21 cellular contexts compared by ENCODE assay signal in genomic region chr11:12429155-12429554, GRCh38.
"Had no signal": no experiment of that assay in that cellular context is flagged by ENCODE, and none has a peak within 500 bp of the region (broad histone marks: within the 10 kb centered on the region; RNA-seq: fewer than 3 reads in every experiment).

No MANE protein-coding gene starts in this region.

- H3K36me3 Mint-ChIP-seq: naive thymus-derived CD8-positive, alpha-beta T cell had no signal

- H3K27me3 ChIP-seq: heart left ventricle, neutrophil, suprapubic skin, thyroid gland, upper lobe of right lung had no signal

- ATAC-seq: heart left ventricle; left ventricle myocardium superior; naive thymus-derived CD8-positive, alpha-beta T cell; psoas muscle; upper lobe of right lung had no signal

- H3K4me3 ChIP-seq: coronary artery, heart left ventricle, lung, psoas muscle, smooth muscle cell, suprapubic skin, thyroid gland, upper lobe of right lung had no signal

- H3K27ac ChIP-seq: neutrophil, psoas muscle, suprapubic skin, thyroid gland, upper lobe of right lung had no signal

- H3K4me3 Mint-ChIP-seq: endodermal cell; naive thymus-derived CD8-positive, alpha-beta T cell had no signal

- H3K27ac Mint-ChIP-seq: endodermal cell; naive thymus-derived CD8-positive, alpha-beta T cell had no signal

- DNase-seq: caudate nucleus; effector CD4-positive, alpha-beta T cell; endodermal cell; erythroblast; heart left ventricle; hypothalamus; islet precursor cell; left ventricle myocardium superior; mesenchymal stem cell; midbrain; naive thymus-derived CD8-positive, alpha-beta T cell; psoas muscle; stimulated activated CD4-positive, alpha-beta T cell treated with anti-CD3 and anti-CD28 coated beads, Interleukin-2, amount 100 ng/mL, for 48 hours; stimulated activated naive CD4-positive, alpha-beta T cell treated with Interleukin-2 at 50 U/mL for 16 hours; thyroid gland; upper lobe of right lung had no signal

- H3K4me1 ChIP-seq: psoas muscle had no signal

- H3K36me3 ChIP-seq: neutrophil, suprapubic skin, thyroid gland, upper lobe of right lung had no signal

- H3K9me3 Mint-ChIP-seq: endodermal cell; naive thymus-derived CD8-positive, alpha-beta T cell had no signal

- H3K9me3 ChIP-seq: heart left ventricle, neutrophil, psoas muscle, suprapubic skin, thyroid gland, upper lobe of right lung had no signal
